Comparison of ENCODE assay signal across 29 cellular contexts in the genomic region with DNA sequence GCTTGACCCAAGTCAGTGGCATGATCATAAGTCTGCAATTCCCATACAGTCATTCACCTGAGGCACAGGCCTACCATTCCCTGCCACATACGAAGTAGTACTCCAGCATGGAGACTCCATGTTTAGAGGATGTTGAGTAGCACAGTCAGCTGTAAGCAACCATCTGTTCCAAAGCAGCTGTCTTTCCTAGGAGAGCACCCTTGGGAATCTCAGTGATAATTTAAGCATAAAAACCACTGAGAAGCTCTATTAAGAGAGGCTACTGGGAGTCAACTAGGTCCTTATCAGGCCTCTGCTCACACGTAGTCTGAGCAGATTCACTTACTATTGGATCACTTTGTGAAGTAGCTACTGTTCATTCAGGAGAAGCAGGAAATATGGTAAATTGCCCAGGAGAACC.
"Had no signal": no experiment of that assay in that cellular context is flagged by ENCODE, and none has a peak within 500 bp of the region (broad histone marks: within the 10 kb centered on the region; RNA-seq: fewer than 3 reads in every experiment).

No MANE protein-coding gene starts in this region.

- FAIRE-seq: endothelial cell of umbilical vein had no signal

- H3K27me3 Mint-ChIP-seq: effector memory CD8-positive, alpha-beta T cell; stimulated activated memory B cell treated with anti-CD40 and anti-IgM and Interleukin-4, amounts not matched to agents 10 μg/mL and 1 μg/mL and 100 μg/mL, for 72 hours had no signal

- H3K27ac ChIP-seq: breast epithelium, colonic mucosa, dorsolateral prefrontal cortex, hepatocyte, lower lobe of right lung, neural progenitor cell, stomach, suprapubic skin, uterus had no signal

- H3K4me3 ChIP-seq: breast epithelium, colonic mucosa, dorsolateral prefrontal cortex, hepatocyte, lower lobe of right lung, neural progenitor cell, smooth muscle cell, stomach, suprapubic skin, uterus had no signal

- H2AFZ ChIP-seq: hepatocyte, neural progenitor cell had no signal

- H3K9me3 ChIP-seq: breast epithelium, colonic mucosa, lower lobe of right lung, stomach, suprapubic skin, uterus had no signal

- H3K4me1 Mint-ChIP-seq: immature natural killer cell; naive thymus-derived CD8-positive, alpha-beta T cell; neural progenitor cell; stimulated activated memory B cell treated with anti-CD40 and anti-IgM and Interleukin-4, amounts not matched to agents 10 μg/mL and 1 μg/mL and 100 μg/mL, for 72 hours; WTC11 had no signal

- H3K79me2 ChIP-seq: hepatocyte had no signal

- H3K9ac ChIP-seq: neural progenitor cell had no signal

- H3K27ac Mint-ChIP-seq: activated naive CD4-positive, alpha-beta T cell treated with anti-CD3 and anti-CD28 coated beads for 36 hours; activated naive CD8-positive, alpha-beta T cell treated with anti-CD3 and anti-CD28 coated beads, Interleukin-2, amount 10 ng/mL, durations not matched to agents 7 days and 5 days; activated T-helper 2 cell treated with anti-CD3 and anti-CD28 coated beads, Interferon-gamma antibody, Interleukin-2, Interleukin-4, amounts not matched to agents 10 μg/mL and 5 μg/mL and 100 μg/mL, durations not matched to agents 14 hours and 24 hours and 36 hours; effector memory CD8-positive, alpha-beta T cell; immature natural killer cell; naive thymus-derived CD8-positive, alpha-beta T cell; neural progenitor cell; stimulated activated memory B cell treated with anti-CD40 and anti-IgM and Interleukin-4, amounts not matched to agents 10 μg/mL and 1 μg/mL and 100 μg/mL, for 72 hours; WTC11 had no signal

- H3K9me3 Mint-ChIP-seq: activated naive CD4-positive, alpha-beta T cell treated with anti-CD3 and anti-CD28 coated beads for 36 hours; activated T-cell treated with anti-CD3 and anti-CD28 coated beads, Interleukin-2, amount 50 U/mL, for 4 hours; activated T-helper 2 cell treated with anti-CD3 and anti-CD28 coated beads, Interferon-gamma antibody, Interleukin-2, Interleukin-4, amounts not matched to agents 10 μg/mL and 5 μg/mL and 100 μg/mL, durations not matched to agents 14 hours and 24 hours and 36 hours; effector memory CD8-positive, alpha-beta T cell; immature natural killer cell; naive thymus-derived CD8-positive, alpha-beta T cell; neural progenitor cell; stimulated activated memory B cell treated with anti-CD40 and anti-IgM and Interleukin-4, amounts not matched to agents 10 μg/mL and 1 μg/mL and 100 μg/mL, for 72 hours; WTC11 had no signal

- H3K27me3 ChIP-seq: breast epithelium, colonic mucosa, neural progenitor cell, stomach, suprapubic skin, uterus had no signal

- DNase-seq: activated CD8-positive, alpha-beta memory T cell treated with anti-CD3 and anti-CD28 coated beads, Interleukin-2, amount 50 U/mL, for 48 hours; activated naive CD4-positive, alpha-beta T cell treated with anti-CD3 and anti-CD28 coated beads for 36 hours; activated naive CD8-positive, alpha-beta T cell treated with anti-CD3 and anti-CD28 coated beads, Interleukin-2, amount 10 ng/mL, durations not matched to agents 7 days and 5 days; activated T-cell treated with anti-CD3 and anti-CD28 coated beads, Interleukin-2, amount 50 U/mL, for 4 hours; amniotic stem cell; colonic mucosa; dorsolateral prefrontal cortex; effector memory CD8-positive, alpha-beta T cell; foreskin melanocyte; immature natural killer cell; lower lobe of right lung; mesendoderm; naive thymus-derived CD8-positive, alpha-beta T cell; stimulated activated CD4-positive, alpha-beta T cell treated with anti-CD3 and anti-CD28 coated beads, Interleukin-15, amount 100 ng/mL, for 24 hours; stomach; trophoblast cell; uterus had no signal

- H3K4me3 Mint-ChIP-seq: activated naive CD4-positive, alpha-beta T cell treated with anti-CD3 and anti-CD28 coated beads for 36 hours; activated naive CD8-positive, alpha-beta T cell treated with anti-CD3 and anti-CD28 coated beads, Interleukin-2, amount 10 ng/mL, durations not matched to agents 7 days and 5 days; activated T-cell treated with anti-CD3 and anti-CD28 coated beads, Interleukin-2, amount 50 U/mL, for 4 hours; effector memory CD8-positive, alpha-beta T cell; immature natural killer cell; naive thymus-derived CD8-positive, alpha-beta T cell; neural progenitor cell; stimulated activated memory B cell treated with anti-CD40 and anti-IgM and Interleukin-4, amounts not matched to agents 10 μg/mL and 1 μg/mL and 100 μg/mL, for 72 hours; WTC11 had no signal

- H3K36me3 Mint-ChIP-seq: activated naive CD8-positive, alpha-beta T cell treated with anti-CD3 and anti-CD28 coated beads, Interleukin-2, amount 10 ng/mL, durations not matched to agents 7 days and 5 days; immature natural killer cell; naive thymus-derived CD8-positive, alpha-beta T cell; neural progenitor cell; stimulated activated memory B cell treated with anti-CD40 and anti-IgM and Interleukin-4, amounts not matched to agents 10 μg/mL and 1 μg/mL and 100 μg/mL, for 72 hours; WTC11 had no signal

- H3K4me2 ChIP-seq: hepatocyte, neural progenitor cell, smooth muscle cell had no signal

- ATAC-seq: activated T-cell treated with anti-CD3 and anti-CD28 coated beads, Interleukin-2, amount 50 U/mL, for 4 hours; effector memory CD8-positive, alpha-beta T cell; esophagus mucosa; left lobe of liver; lower lobe of right lung; naive thymus-derived CD8-positive, alpha-beta T cell; sciatic nerve; stimulated activated memory B cell treated with anti-CD40 and anti-IgM and Interleukin-4, amounts not matched to agents 10 μg/mL and 1 μg/mL and 100 μg/mL, for 72 hours; WTC11 had no signal

- H3K4me1 ChIP-seq: breast epithelium, colonic mucosa, lower lobe of right lung, neural progenitor cell, stomach, suprapubic skin, uterus had no signal

- H3K36me3 ChIP-seq: breast epithelium, colonic mucosa, lower lobe of right lung, neural progenitor cell, stomach, suprapubic skin, uterus had no signal
